ENCODE assay signal across 29 cellular contexts in genomic region chr1:151504252-151504651, GRCh38.
"Had no signal": no experiment of that assay in that cellular context is flagged by ENCODE, and none has a peak within 500 bp of the region (broad histone marks: within the 10 kb centered on the region; RNA-seq: fewer than 3 reads in every experiment).

No MANE protein-coding gene starts in this region.

- DNase-seq: activated CD4-positive, alpha-beta T cell treated with anti-CD3 and anti-CD28 coated beads for 36 hours; activated CD4-positive, alpha-beta T cell treated with anti-CD3 and anti-CD28 coated beads, Interleukin-2, amount 10 ng/mL, durations not matched to agents 7 days and 5 days; activated CD4-positive, alpha-beta T cell treated with anti-CD3 and anti-CD28 coated beads, Interleukin-2, amount 50 U/mL, for 48 hours; activated CD8-positive, alpha-beta T cell treated with anti-CD3 and anti-CD28 coated beads, Interleukin-2, amount 10 ng/mL, durations not matched to agents 7 days and 5 days; activated gamma-delta T cell treated with Interleukin-2 at 50 U/mL for 16 hours; activated naive CD4-positive, alpha-beta T cell treated with anti-CD3 and anti-CD28 coated beads for 36 hours; activated T-cell treated with anti-CD3 and anti-CD28 coated beads for 4 hours; activated T-cell treated with anti-CD3 and anti-CD28 coated beads, Interleukin-2, amount 50 U/mL, for 4 hours; adrenal gland; body of pancreas; KBM-7; NCI-H1105; NCI-H1436; NCI-H1694; NCI-H1930; NCI-H2081 treated with DMSO at 0.1 percent for 48 hours; NCI-H345; NCI-H524 treated with DMSO at 0.1 percent for 48 hours; SHP77 treated with DMSO at 0.1 percent for 48 hours; SK-N-SH had no signal

- H3K27me3 ChIP-seq: adrenal gland, body of pancreas, breast epithelium, SJSA1 had no signal

- H3K4me1 ChIP-seq: adrenal gland, breast epithelium had no signal

- H3K4me2 ChIP-seq: SK-N-SH had no signal

- H3K4me1 Mint-ChIP-seq: activated CD4-positive, alpha-beta T cell treated with anti-CD3 and anti-CD28 coated beads for 36 hours; activated CD4-positive, alpha-beta T cell treated with anti-CD3 and anti-CD28 coated beads, Interleukin-2, amount 10 ng/mL, durations not matched to agents 7 days and 5 days had no signal

- H3K27ac Mint-ChIP-seq: activated CD4-positive, alpha-beta T cell treated with anti-CD3 and anti-CD28 coated beads for 36 hours; activated CD4-positive, alpha-beta T cell treated with anti-CD3 and anti-CD28 coated beads, Interleukin-2, amount 10 ng/mL, durations not matched to agents 7 days and 5 days; activated CD8-positive, alpha-beta T cell treated with anti-CD3 and anti-CD28 coated beads, Interleukin-2, amount 10 ng/mL, durations not matched to agents 7 days and 5 days; activated naive CD4-positive, alpha-beta T cell treated with anti-CD3 and anti-CD28 coated beads for 36 hours; activated naive CD4-positive, alpha-beta T cell treated with anti-CD3 and anti-CD28 coated beads, Interleukin-2, amount 50 U/mL, for 72 hours; activated T-helper 1 cell treated with anti-CD3 and anti-CD28 coated beads, Interleukin-12 subunit alpha, Interleukin-12 subunit beta, Interleukin-2, Interleukin-4 antibody, amounts not matched to agents 30 ng/mL and 10 ng/mL and 1 ng/mL, durations not matched to agents 14 hours and 24 hours and 36 hours; T-helper 1 cell treated with Interleukin-12 subunit alpha and Interleukin-12 subunit beta and Interleukin-4 antibody, amounts not matched to agents 30 μg/mL and 1 μg/mL, for 36 hours; T-helper 2 cell treated with Interferon-gamma antibody and Interleukin-4, amounts not matched to agents 5 μg/mL and 100 μg/mL, for 36 hours; WTC11 had no signal

- H3K27ac ChIP-seq: adrenal gland, body of pancreas, breast epithelium, SJSA1 had no signal

- H3K36me3 Mint-ChIP-seq: activated naive CD4-positive, alpha-beta T cell treated with anti-CD3 and anti-CD28 coated beads, Interleukin-2, amount 50 U/mL, for 72 hours; WTC11 had no signal

- H3K9me2 ChIP-seq: SK-N-SH had no signal

- H3K4me3 ChIP-seq: adrenal gland, body of pancreas, breast epithelium, SJSA1 had no signal

- H3K9me3 Mint-ChIP-seq: activated CD4-positive, alpha-beta T cell treated with anti-CD3 and anti-CD28 coated beads, Interleukin-2, amount 10 ng/mL, durations not matched to agents 7 days and 5 days; activated naive CD4-positive, alpha-beta T cell treated with anti-CD3 and anti-CD28 coated beads for 36 hours; activated naive CD4-positive, alpha-beta T cell treated with anti-CD3 and anti-CD28 coated beads, Interleukin-2, amount 50 U/mL, for 72 hours; activated T-cell treated with anti-CD3 and anti-CD28 coated beads, Interleukin-2, amount 50 U/mL, for 4 hours; activated T-helper 1 cell treated with anti-CD3 and anti-CD28 coated beads, Interleukin-12 subunit alpha, Interleukin-12 subunit beta, Interleukin-2, Interleukin-4 antibody, amounts not matched to agents 30 ng/mL and 10 ng/mL and 1 ng/mL, durations not matched to agents 14 hours and 24 hours and 36 hours; T-helper 1 cell treated with Interleukin-12 subunit alpha and Interleukin-12 subunit beta and Interleukin-4 antibody, amounts not matched to agents 30 μg/mL and 1 μg/mL, for 36 hours; T-helper 2 cell treated with Interferon-gamma antibody and Interleukin-4, amounts not matched to agents 5 μg/mL and 100 μg/mL, for 36 hours; WTC11 had no signal

- H3K9me3 ChIP-seq: adrenal gland, body of pancreas, breast epithelium, SJSA1, SK-N-SH had no signal

- ATAC-seq: activated CD4-positive, alpha-beta T cell treated with anti-CD3 and anti-CD28 coated beads for 36 hours; activated CD4-positive, CD25-positive, alpha-beta regulatory T cell treated with anti-CD3 and anti-CD28 coated beads, Interleukin-2, amount 50 U/mL, for 24 hours; activated CD8-positive, alpha-beta T cell treated with anti-CD3 and anti-CD28 coated beads, Interleukin-2, amount 10 ng/mL, durations not matched to agents 7 days and 5 days; activated naive CD4-positive, alpha-beta T cell treated with anti-CD3 and anti-CD28 coated beads, Interleukin-2, amount 50 U/mL, for 72 hours; activated T-cell treated with anti-CD3 and anti-CD28 coated beads, Interleukin-2, amount 50 U/mL, for 4 hours; body of pancreas; Panc1; WTC11 had no signal

- H3K27me3 Mint-ChIP-seq: activated CD4-positive, alpha-beta T cell treated with anti-CD3 and anti-CD28 coated beads for 36 hours had no signal

- H3K9ac ChIP-seq: SK-N-SH had no signal

- H3K36me3 ChIP-seq: adrenal gland, breast epithelium, SJSA1 had no signal

- H3K4me3 Mint-ChIP-seq: activated CD4-positive, alpha-beta T cell treated with anti-CD3 and anti-CD28 coated beads for 36 hours; activated CD4-positive, alpha-beta T cell treated with anti-CD3 and anti-CD28 coated beads, Interleukin-2, amount 10 ng/mL, durations not matched to agents 7 days and 5 days; activated CD8-positive, alpha-beta T cell treated with anti-CD3 and anti-CD28 coated beads, Interleukin-2, amount 10 ng/mL, durations not matched to agents 7 days and 5 days; activated naive CD4-positive, alpha-beta T cell treated with anti-CD3 and anti-CD28 coated beads for 36 hours; activated T-cell treated with anti-CD3 and anti-CD28 coated beads, Interleukin-2, amount 50 U/mL, for 4 hours; activated T-helper 1 cell treated with anti-CD3 and anti-CD28 coated beads, Interleukin-12 subunit alpha, Interleukin-12 subunit beta, Interleukin-2, Interleukin-4 antibody, amounts not matched to agents 30 ng/mL and 10 ng/mL and 1 ng/mL, durations not matched to agents 14 hours and 24 hours and 36 hours; T-helper 1 cell treated with Interleukin-12 subunit alpha and Interleukin-12 subunit beta and Interleukin-4 antibody, amounts not matched to agents 30 μg/mL and 1 μg/mL, for 36 hours; T-helper 2 cell treated with Interferon-gamma antibody and Interleukin-4, amounts not matched to agents 5 μg/mL and 100 μg/mL, for 36 hours; WTC11 had no signal
